In the genomic region with DNA sequence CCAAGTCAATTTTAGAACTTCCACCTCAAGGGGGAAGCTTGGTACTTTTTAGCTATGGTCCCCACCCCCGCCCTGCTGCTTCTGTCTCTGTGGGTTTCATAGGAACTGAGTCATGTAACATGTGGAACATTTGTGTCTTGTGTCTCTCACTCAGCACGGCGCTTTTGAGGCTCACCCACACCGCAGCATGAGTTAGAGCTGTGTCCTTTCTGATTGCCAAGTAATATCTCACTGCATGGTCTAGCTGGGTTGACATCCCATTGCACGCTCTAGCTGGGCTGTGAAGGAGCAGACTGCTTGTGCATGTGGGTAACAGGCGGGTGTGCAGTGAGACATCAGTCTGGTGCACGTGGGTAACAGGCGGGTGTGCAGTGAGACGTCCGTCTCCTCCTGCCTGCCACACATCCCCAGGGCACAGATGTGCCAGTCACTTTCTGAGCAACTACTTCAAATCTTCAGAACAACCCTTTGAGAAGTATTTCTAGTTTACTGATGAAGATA, we compare ENCODE assay signal across 8 cellular contexts. TPM values are rescaled to one million over a fixed set of nuclear protein-coding genes. Genes with fewer than 3 reads are reported as not detected.
DNase-seq lines count a peak whose midpoint lies in the region; ATAC-seq, FAIRE-seq and TF ChIP-seq lines count a peak whose summit lies in the region.

No MANE protein-coding gene starts in this region.

- H3K79me2 ChIP-seq in mammary epithelial cell (ENCODE audit: insufficient read depth, low read length) (no peaks in the 10 kb centered on the region), SK-N-SH (ENCODE audit: insufficient read depth) (no peaks in the 10 kb centered on the region)

- H2AFZ ChIP-seq in mammary epithelial cell (ENCODE audit: low read depth, low read length) (no peak overlapping the region), SK-N-SH (ENCODE audit: low read depth) (no peak overlapping the region)

- ATAC-seq in HG02938 (IDR thresholded peaks at IDR 0.05; ENCODE audit: unreplicated experiment) (peak; percentile 72), activated B cell treated with CpG ODN at 0.5 μM for 24 hours (ENCODE audit: low read depth) (peak; percentile 85), psoas muscle (no peak)

- H3K36me3 ChIP-seq in mammary epithelial cell (ENCODE audit: insufficient read depth, low read length): no peaks in the 10 kb centered on the region
- no peaks in the 10 kb centered on the region for H3K36me3 ChIP-seq in SK-N-SH (replicated peaks in 1 of 2; ENCODE audit: control insufficient read depth in 1 of 2, insufficient read depth in 2 of 2, low read length in 1 of 2)
- H3K36me3 ChIP-seq in psoas muscle (ENCODE audit: insufficient read depth in 1 of 2, low read depth in 1 of 2): no peaks in the 10 kb centered on the region

- H3K27me3 ChIP-seq in mammary epithelial cell (ENCODE audit: insufficient read depth, low read length): peaks cover 2% of the 10 kb centered on the region
- no peaks in the 10 kb centered on the region for H3K27me3 ChIP-seq in SK-N-SH (ENCODE audit: insufficient read depth)
- no peaks in the 10 kb centered on the region for H3K27me3 ChIP-seq in psoas muscle (ENCODE audit: insufficient read depth in 3 of 3, low read length in 2 of 3)

- peaks cover 10% of the 10 kb centered on the region for H3K27me3 Mint-ChIP-seq in activated B cell treated with CpG ODN at 0.5 μM for 24 hours

- no peaks in the 10 kb centered on the region for H3F3A ChIP-seq in SK-N-SH (replicated peaks; ENCODE audit: insufficient read depth)

- peaks cover 8% of the 10 kb centered on the region for H3K4me1 ChIP-seq in mammary epithelial cell (ENCODE audit: insufficient read depth, low read length)
- no peaks in the 10 kb centered on the region; a peak in 1 of 4 replicates for H3K4me1 ChIP-seq in SK-N-SH (ENCODE audit: control insufficient read depth in 1 of 2, insufficient read depth in 2 of 2, low read depth in 1 of 2, low read length in 1 of 2)
- peaks cover 7% of the 10 kb centered on the region for H3K4me1 ChIP-seq in psoas muscle

- BruUV-seq in mammary epithelial cell (replicated peaks; lab: Mats Ljungman, UMichigan): no TSS peak

- H3K9ac ChIP-seq in mammary epithelial cell (ENCODE audit: insufficient read depth, low read length): no peak overlapping the region
- no peak overlapping the region for H3K9ac ChIP-seq in SK-N-SH

- H3K9me3 ChIP-seq in mammary epithelial cell (replicated peaks; ENCODE audit: insufficient read depth, low read length): no peaks in the 10 kb centered on the region
- no peaks in the 10 kb centered on the region for H3K9me3 ChIP-seq in SK-N-SH
- no peaks in the 10 kb centered on the region for H3K9me3 ChIP-seq in psoas muscle

- TF ChIP-seq RAD21 in SK-N-SH (IDR thresholded peaks at IDR 0.05; ENCODE audit: low read length): no peak

- H4K20me1 ChIP-seq in mammary epithelial cell (ENCODE audit: insufficient read depth, low read length) (no peaks in the 10 kb centered on the region), SK-N-SH (ENCODE audit: insufficient read depth) (no peaks in the 10 kb centered on the region)

- TF ChIP-seq CTCF in GM10248 (IDR thresholded peaks at IDR 0.05; ENCODE audit: control extremely low read depth, extremely low read depth, low read depth, missing control alignments) (no peak), activated B cell treated with CpG ODN at 0.5 μM for 24 hours (IDR thresholded peaks at IDR 0.05) (no peak), mammary epithelial cell (conservative IDR thresholded peaks at IDR 0.05 in 1 of 2, IDR thresholded peaks at IDR 0.05 in 1 of 2; ENCODE audit: extremely low read depth in 1 of 2, insufficient read depth in 1 of 2, low read depth in 1 of 2, low read length in 2 of 2) (no peak), SK-N-SH (IDR thresholded peaks at IDR 0.05) (no peak), psoas muscle (IDR thresholded peaks at IDR 0.05) (no peak)

- H3K4me2 ChIP-seq in mammary epithelial cell (ENCODE audit: insufficient read depth, low read depth, low read length) (no peak overlapping the region), SK-N-SH (no peak overlapping the region)

- H3K9me3 Mint-ChIP-seq in activated B cell treated with CpG ODN at 0.5 μM for 24 hours: no peaks in the 10 kb centered on the region

- no peak for TF ChIP-seq EP300 in SK-N-SH (IDR thresholded peaks at IDR 0.05; ENCODE audit: borderline replicate concordance in 1 of 2, low read depth in 1 of 2, low read length in 1 of 2)

- H3K4me3 ChIP-seq in mammary epithelial cell (replicated peaks in 1 of 3; ENCODE audit: insufficient read depth in 1 of 3, low read depth in 2 of 3, low read length in 3 of 3) (no peak overlapping the region), SK-N-SH (ENCODE audit: low read depth in 2 of 2, low read length in 1 of 2) (no peak overlapping the region), psoas muscle (no peak overlapping the region)

- no peak for FAIRE-seq in frontal cortex (lab: Jason Lieb, UNC)

- peaks cover 36% of the 10 kb centered on the region for H3K4me1 Mint-ChIP-seq in activated B cell treated with CpG ODN at 0.5 μM for 24 hours

- peak overlapping the region; percentile 87 for H3K27ac Mint-ChIP-seq in activated B cell treated with CpG ODN at 0.5 μM for 24 hours

- in situ Hi-C loops in mammary epithelial cell (cut with MboI; ENCODE audit: low sequenced_read_pairs in 2 of 2): no loop called here

- intact Hi-C loops in activated B cell treated with CpG ODN at 0.5 μM for 24 hours (cut with micrococcal nuclease): loop anchor here (1.0 kb wide), 1 partner anchor 14 kb away; no protein-coding TSS in a partner anchor
- intact Hi-C loops in mammary epithelial cell (cut with micrococcal nuclease): no loop called here
- intact Hi-C loops in psoas muscle (cut with DNase I): no loop called here

- POLR2A ChIA-PET in GM10248 (lab: Yijun Ruan, JAX) (interaction anchor here (0.6 to 1.2 kb wide), 3 partner anchors 21 to 887 kb away, joined by 3 to 4 read pairs (median 4); partner anchors contain the start of gene SLC7A5), activated B cell treated with CpG ODN at 0.5 μM for 24 hours (lab: Charles Lee) (interaction anchor here (0.6 to 1.6 kb wide), 11 partner anchors 12 to 507 kb away, joined by 3 to 8 read pairs (median 4); partner anchors contain the start of genes BANP and SLC7A5), SK-N-SH (lab: Yijun Ruan, JAX) (no interaction called here)

- dilution Hi-C loops in mammary epithelial cell (cut with HindIII; ENCODE audit: low sequenced_read_pairs): no loop called here

- H3K27ac ChIP-seq in mammary epithelial cell (ENCODE audit: insufficient read depth, low read depth, low read length) (no peak overlapping the region), SK-N-SH (ENCODE audit: low read depth in 2 of 2, low read length in 1 of 2) (no peak overlapping the region), psoas muscle (no peak overlapping the region)

- WGBS in mammary epithelial cell (ENCODE audit: low coverage, missing lambda C conversion rate): 82% methylated on average over 9 of the region's 10 CpGs
- 84% methylated on average over 10 of the region's 10 CpGs for WGBS in SK-N-SH (ENCODE audit: low lambda C conversion rate)
- 76 to 82% (median 81%) methylated on average over 10 of the region's 10 CpGs for WGBS in psoas muscle, 3 donors

- H3K9me2 ChIP-seq in SK-N-SH: no peaks in the 10 kb centered on the region

- CTCF ChIA-PET in GM10248 (lab: Yijun Ruan, JAX) (interaction anchor here (0.6 to 2.9 kb wide), 11 partner anchors 9 to 192 kb away, joined by 3 to 11 read pairs (median 3); no protein-coding TSS in a partner anchor), activated B cell treated with CpG ODN at 0.5 μM for 24 hours (lab: Charles Lee) (interaction anchor here (1.0 to 1.8 kb wide), 3 partner anchors 24 to 117 kb away, joined by 3 to 10 read pairs (median 4); partner anchors contain the start of gene SLC7A5), mammary epithelial cell (lab: Charles Lee; ENCODE audit: low non-redundant PET) (no interaction called here), SK-N-SH (lab: Yijun Ruan, JAX) (interaction anchor here (1.0 kb wide), 1 partner anchor 117 kb away, joined by 5 read pairs; no protein-coding TSS in a partner anchor)

- no peaks in the 10 kb centered on the region for H3K36me3 Mint-ChIP-seq in activated B cell treated with CpG ODN at 0.5 μM for 24 hours (ENCODE audit: low read depth)

- H3K4me3 Mint-ChIP-seq in activated B cell treated with CpG ODN at 0.5 μM for 24 hours: no peak overlapping the region

- DNase-seq in GM10248 (ENCODE audit: extremely low spot score): peak; percentile 70
- DNase-seq in activated B cell treated with CpG ODN at 0.5 μM for 24 hours: peak; percentile 32
- DNase-seq in mammary epithelial cell: peak; percentile 30
- DNase-seq in stimulated activated CD4-positive, alpha-beta T cell treated with anti-CD3 and anti-CD28 coated beads, Interleukin-15, amount 100 ng/mL, for 48 hours (ENCODE audit: low read depth in 2 of 2): peak; percentile 79 to 90
- DNase-seq in SK-N-SH: no peak
- DNase-seq in psoas muscle: no peak
- DNase-seq in frontal cortex (ENCODE audit: low spot score in 2 of 2): no peak

TF ChIP-seq in SK-N-SH, 30 proteins besides CTCF, POLR2A, EP300 and RAD21 (continues in another document):
- TF ChIP-seq FOXJ3 (CRISPR knock-in tag; IDR thresholded peaks at IDR 0.05) (no peak), NFIC (IDR thresholded peaks at IDR 0.05; ENCODE audit: borderline replicate concordance) (no peak)

RNA-seq across cellular contexts. Expression of gene SLC7A5, which starts 26.4 kb away (rescaled TPM):
- total RNA-seq in activated B cell treated with CpG ODN at 0.5 μM for 24 hours (106 and 111 TPM in 2 replicates), mammary epithelial cell (1,000 to 10,000 TPM; 1,822 to 2,475 TPM), psoas muscle (10 to 100 TPM in 3 of 4 donors, 1 to 10 TPM in 1; 9.8 to 63.6 (median 28.3) TPM), frontal cortex (13.9 TPM)
- polyA plus RNA-seq in mammary epithelial cell (680 TPM), SK-N-SH (2012; rRNA removed) (7.7 and 15.1 TPM in 2 replicates), psoas muscle (10 to 100 TPM; 16.4 to 28.6 (median 20.2) TPM)
- 936 TPM for polyA minus RNA-seq in mammary epithelial cell
- 9.3 and 12.5 TPM in 2 replicates for polyA plus RNA-seq in SK-N-SH (2012; cell fraction: cytosol; rRNA removed)
- 16.9 and 26.8 TPM in 2 replicates for polyA plus RNA-seq in SK-N-SH (2012; cell fraction: nucleus; rRNA removed)

RNA-seq across cellular contexts. Expression of gene CA5A, which starts 40.6 kb away (rescaled TPM):
- total RNA-seq in activated B cell treated with CpG ODN at 0.5 μM for 24 hours: not detected in 2 replicates
- total RNA-seq in mammary epithelial cell: not detected
- not detected for polyA plus RNA-seq in mammary epithelial cell
- polyA minus RNA-seq in mammary epithelial cell: not detected
- polyA plus RNA-seq in SK-N-SH (2012; rRNA removed): not detected in 2 replicates
- not detected in 2 replicates for polyA plus RNA-seq in SK-N-SH (2012; cell fraction: cytosol; rRNA removed)
- polyA plus RNA-seq in SK-N-SH (2012; cell fraction: nucleus; rRNA removed): not detected in 2 replicates
- under 1 TPM in 1 of 4 donors, not detected in 3; 0.12 TPM for total RNA-seq in psoas muscle
- not detected for polyA plus RNA-seq in psoas muscle
- total RNA-seq in frontal cortex: not detected

RNA-seq across cellular contexts. Expression of gene BANP, which starts 55.5 kb away (rescaled TPM):
- total RNA-seq in activated B cell treated with CpG ODN at 0.5 μM for 24 hours (62.8 and 72.3 TPM in 2 replicates), mammary epithelial cell (10 to 100 TPM; 12.5 to 18.8 TPM), psoas muscle (10 to 100 TPM; 11.9 to 15.3 (median 14.7) TPM), frontal cortex (40.8 TPM)
- polyA plus RNA-seq in mammary epithelial cell (15.3 TPM), SK-N-SH (2012; rRNA removed) (15.0 and 16.8 TPM in 2 replicates), psoas muscle (10 to 100 TPM in 1 of 3 donors, 1 to 10 TPM in 2; 7.7 to 14.2 (median 7.8) TPM)
- polyA minus RNA-seq in mammary epithelial cell: 23.3 TPM
- 9.8 and 11.1 TPM in 2 replicates for polyA plus RNA-seq in SK-N-SH (2012; cell fraction: cytosol; rRNA removed)
- 42.8 and 46.7 TPM in 2 replicates for polyA plus RNA-seq in SK-N-SH (2012; cell fraction: nucleus; rRNA removed)

Comparison
In these comparisons a context has a peak if more than half of its experiments do, and no peak if none do; other contexts are left out.
1. DNase-seq: peak in GM10248 (single experiment), activated B cell treated with CpG ODN at 0.5 μM for 24 hours (single experiment), mammary epithelial cell (single experiment) and stimulated activated CD4-positive, alpha-beta T cell treated with anti-CD3 and anti-CD28 coated beads, Interleukin-15, amount 100 ng/mL, for 48 hours (2 of 2); none in SK-N-SH (single experiment), psoas muscle (0 of 2) and frontal cortex (0 of 2).
2. ATAC-seq: peak in HG02938 (single experiment) and activated B cell treated with CpG ODN at 0.5 μM for 24 hours (single experiment); none in psoas muscle (0 of 4).
3. RNA of gene SLC7A5, which starts 26.4 kb away (total RNA-seq): 1,822 to 2,475 TPM in mammary epithelial cell; 106 to 111 TPM in activated B cell treated with CpG ODN at 0.5 μM for 24 hours, 9.8 to 63.6 TPM in psoas muscle and 13.9 TPM in frontal cortex (single experiment); every median in the first group is over 10 times any median in the second.